13 cellular contexts compared by ENCODE assay signal in genomic region chr12:92562063-92562734, GRCh38.
A peak's percentile ranks its signal among the peaks of the same experiment; 100 is the strongest.
DNase-seq lines count a peak whose midpoint lies in the region; ATAC-seq, FAIRE-seq and TF ChIP-seq lines count a peak whose summit lies in the region.
"Had no signal": no experiment of that assay in that cellular context is flagged by ENCODE, and none has a peak within 500 bp of the region (broad histone marks: within the 10 kb centered on the region; RNA-seq: fewer than 3 reads in every experiment).

No MANE protein-coding gene starts in this region.

- peak overlapping the region; percentile 65 for H3K27ac Mint-ChIP-seq in activated B cell treated with CpG ODN at 0.5 μM for 24 hours

- POLR2A ChIA-PET in activated B cell treated with CpG ODN at 0.5 μM for 24 hours (lab: Charles Lee): interaction anchor here (0.7 to 2.9 kb wide), 7 partner anchors 51 to 416 kb away, joined by 3 to 20 read pairs (median 6); partner anchors contain the start of gene BTG1

- H3K4me3 ChIP-seq in gastroesophageal sphincter (no peak overlapping the region), sigmoid colon (no peak overlapping the region), H7 (ENCODE audit: insufficient read depth, low read depth, low read length) (no peak overlapping the region)
- H3K4me3 ChIP-seq: upper lobe of right lung had no signal

- no peak for ATAC-seq in activated B cell treated with CpG ODN at 0.5 μM for 24 hours (ENCODE audit: low read depth)
- ATAC-seq in gastroesophageal sphincter: peak; percentile 10
- ATAC-seq in HG03280 (IDR thresholded peaks at IDR 0.05; ENCODE audit: unreplicated experiment): no peak

- TF ChIP-seq CTCF in activated B cell treated with CpG ODN at 0.5 μM for 24 hours (IDR thresholded peaks at IDR 0.05) (no peak), gastroesophageal sphincter (IDR thresholded peaks at IDR 0.05) (no peak), sigmoid colon (IDR thresholded peaks at IDR 0.05) (no peak)

- H3K27ac ChIP-seq in gastroesophageal sphincter: peak overlapping the region in 3 of 4 donors; percentile 44 to 66 (median 50)
- peak overlapping the region; percentile 25 to 82 (median 68) for H3K27ac ChIP-seq in sigmoid colon
- H3K27ac ChIP-seq: upper lobe of right lung had no signal

- peaks cover 10% of the 10 kb centered on the region for H3K36me3 Mint-ChIP-seq in activated B cell treated with CpG ODN at 0.5 μM for 24 hours (ENCODE audit: low read depth)

- intact Hi-C loops in activated B cell treated with CpG ODN at 0.5 μM for 24 hours (cut with micrococcal nuclease) (no loop called here), sigmoid colon (cut with DNase I) (loop anchor here (2.0 to 10.0 kb wide), 3 partner anchors 60 to 527 kb away; no protein-coding TSS in a partner anchor)

- TF ChIP-seq POLR2A in GM12891 (IDR thresholded peaks at IDR 0.05; ENCODE audit: low read depth, low read length) (no peak), gastroesophageal sphincter (IDR thresholded peaks at IDR 0.05) (no peak), sigmoid colon (IDR thresholded peaks at IDR 0.05) (no peak)

- FAIRE-seq in GM12891 (lab: Jason Lieb, UNC): peak; percentile 75

- no peaks in the 10 kb centered on the region for H3K9me3 ChIP-seq in gastroesophageal sphincter
- no peaks in the 10 kb centered on the region for H3K9me3 ChIP-seq in sigmoid colon
- H3K9me3 ChIP-seq: upper lobe of right lung had no signal

- CTCF ChIA-PET in activated B cell treated with CpG ODN at 0.5 μM for 24 hours (lab: Charles Lee): interaction anchor here (1.1 to 1.6 kb wide), 2 partner anchors 21 to 115 kb away, joined by 3 to 6 read pairs; no protein-coding TSS in a partner anchor

- 68 to 80% methylated on average over 1 to 3 of the region's 3 CpGs for WGBS in gastroesophageal sphincter (ENCODE audit: low coverage in 1 of 2), 2 donors
- 64 to 66% methylated on average over 3 of the region's 3 CpGs for WGBS in sigmoid colon, 2 donors

- H3K4me3 Mint-ChIP-seq in activated B cell treated with CpG ODN at 0.5 μM for 24 hours: peak overlapping the region; percentile 4

- peaks cover 5% of the 10 kb centered on the region for H3K9me3 Mint-ChIP-seq in activated B cell treated with CpG ODN at 0.5 μM for 24 hours

- H3K4me1 ChIP-seq in gastroesophageal sphincter (peaks cover 0 to 37% (median 2%) of the 10 kb centered on the region in 3 donors), sigmoid colon (peaks cover 2 to 41% (median 24%) of the 10 kb centered on the region in 4 donors)

- no peaks in the 10 kb centered on the region for H3K27me3 ChIP-seq in gastroesophageal sphincter
- no peaks in the 10 kb centered on the region for H3K27me3 ChIP-seq in sigmoid colon
- no peaks in the 10 kb centered on the region for H3K27me3 ChIP-seq in H7 (ENCODE audit: control insufficient read depth, insufficient read depth, low read length)
- H3K27me3 ChIP-seq: upper lobe of right lung had no signal

- H3K36me3 ChIP-seq in gastroesophageal sphincter: no peaks in the 10 kb centered on the region
- H3K36me3 ChIP-seq in sigmoid colon: no peaks in the 10 kb centered on the region
- H3K36me3 ChIP-seq in H7 (replicated peaks; ENCODE audit: control insufficient read depth, insufficient read depth, low read length): no peaks in the 10 kb centered on the region
- H3K36me3 ChIP-seq: upper lobe of right lung had no signal

- no peak for DNase-seq in GM12891 (ENCODE audit: insufficient read length, low spot score)
- DNase-seq in activated B cell treated with CpG ODN at 0.5 μM for 24 hours: no peak
- no peak for DNase-seq in sigmoid colon
- DNase-seq in H7: no peak
- DNase-seq in iPS-NIHi11 (ENCODE audit: low spot score): no peak
- no peak for DNase-seq in AG20443 (ENCODE audit: low spot score)
- DNase-seq: activated naive CD4-positive, alpha-beta T cell; cortex of kidney; DND-41; stimulated activated CD4-positive, alpha-beta T cell treated with anti-CD3 and anti-CD28 coated beads, Interleukin-12 subunit alpha, Interleukin-12 subunit beta, amount 100 ng/mL, for 4 hours; upper lobe of right lung had no signal

- peaks cover 85% of the 10 kb centered on the region for H3K4me1 Mint-ChIP-seq in activated B cell treated with CpG ODN at 0.5 μM for 24 hours

- H3K27me3 Mint-ChIP-seq in activated B cell treated with CpG ODN at 0.5 μM for 24 hours: no peaks in the 10 kb centered on the region

- TF ChIP-seq EP300 in gastroesophageal sphincter (IDR thresholded peaks at IDR 0.05) (no peak), sigmoid colon (IDR thresholded peaks at IDR 0.05) (no peak)

TF ChIP-seq in GM12891, 5 proteins besides CTCF, POLR2A, EP300 and RAD21:
- TF ChIP-seq PAX5 (IDR thresholded peaks at IDR 0.05; ENCODE audit: insufficient read depth, low read length, severe bottlenecking) (no peak), SPI1 (IDR thresholded peaks at IDR 0.05; ENCODE audit: low read depth, low read length) (no peak)
